Comparison of ENCODE assay signal across 33 cellular contexts in the genomic region with DNA sequence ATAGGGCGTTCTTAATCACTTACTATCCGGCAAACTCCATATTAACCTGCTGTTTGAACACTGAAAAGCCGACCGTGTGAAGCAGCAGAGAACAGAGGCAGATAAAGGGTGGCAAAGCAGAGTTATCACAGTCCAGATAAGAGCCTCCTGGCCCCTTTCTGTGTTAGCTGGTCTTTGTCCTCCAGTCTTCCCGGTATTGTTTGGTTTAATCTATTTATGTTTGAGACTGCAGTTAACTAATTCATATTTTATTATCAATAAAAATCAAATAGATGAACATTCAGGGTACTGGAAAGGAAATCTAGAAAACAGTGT. TPM values are rescaled to one million over a fixed set of nuclear protein-coding genes. Genes with fewer than 3 reads are reported as not detected.
"Had no signal": no experiment of that assay in that cellular context is flagged by ENCODE, and none has a peak within 500 bp of the region (broad histone marks: within the 10 kb centered on the region; RNA-seq: fewer than 3 reads in every experiment).

No MANE protein-coding gene starts in this region.

- H2AFZ ChIP-seq: PC-9 had no signal

- DNase-seq: activated CD4-positive, alpha-beta T cell treated with anti-CD3 and anti-CD28 coated beads, Interleukin-2, amount 10 ng/mL, durations not matched to agents 7 days and 5 days; activated CD4-positive, alpha-beta T cell treated with anti-CD3 and anti-CD28 coated beads, Interleukin-2, amount 50 U/mL, for 48 hours; activated CD8-positive, alpha-beta T cell treated with anti-CD3 and anti-CD28 coated beads, Interleukin-2, amount 10 ng/mL, durations not matched to agents 7 days and 5 days; activated gamma-delta T cell treated with Interleukin-2 at 50 U/mL for 16 hours; activated naive CD4-positive, alpha-beta T cell treated with anti-CD3 and anti-CD28 coated beads for 36 hours; activated T-cell treated with anti-CD3 and anti-CD28 coated beads, Interleukin-2, amount 50 U/mL, for 24 hours; adrenal gland; body of pancreas; MM.1S; NCI-H1092 treated with DMSO at 0.1 percent for 48 hours; NCI-H146; NCI-H187; NCI-H2029 treated with DMSO at 0.1 percent for 48 hours; NCI-H2107; NCI-H2171; NCI-H2227 treated with DMSO at 0.1 percent for 48 hours; NCI-H446; NCI-H526 treated with DMSO at 0.1 percent for 48 hours; NCI-H774; PC-9; SIG-M5; T1000 had no signal

- H3K4me2 ChIP-seq: KMS-11, PC-9 had no signal

- H3K36me3 ChIP-seq: adrenal gland, breast epithelium had no signal

- H3K9me3 ChIP-seq: adrenal gland, body of pancreas, breast epithelium had no signal

- H3K4me1 ChIP-seq: adrenal gland, breast epithelium had no signal

- H3K27ac ChIP-seq: adrenal gland, body of pancreas, breast epithelium, KMS-11, PC-9, RWPE1 had no signal

- H3K27me3 ChIP-seq: adrenal gland, body of pancreas had no signal

- H3K4me3 ChIP-seq: adrenal gland, body of pancreas, breast epithelium, PC-9 had no signal

RNA-seq across cellular contexts. Expression of a gene that starts 6.0 kb away (rescaled TPM):
- total RNA-seq: activated CD4-positive, alpha-beta T cell treated with anti-CD3 and anti-CD28 coated beads, Interleukin-2, amount 10 ng/mL, durations not matched to agents 7 days and 5 days; activated CD8-positive, alpha-beta T cell treated with anti-CD3 and anti-CD28 coated beads, Interleukin-2, amount 10 ng/mL, durations not matched to agents 7 days and 5 days; activated naive CD4-positive, alpha-beta T cell treated with anti-CD3 and anti-CD28 coated beads for 36 hours; activated naive CD4-positive, alpha-beta T cell treated with anti-CD3 and anti-CD28 coated beads, Interleukin-2, amount 50 U/mL, for 72 hours; activated T-helper 1 cell treated with anti-CD3 and anti-CD28 coated beads, Interleukin-12 subunit alpha, Interleukin-12 subunit beta, Interleukin-2, Interleukin-4 antibody, amounts not matched to agents 30 ng/mL and 10 ng/mL and 1 ng/mL, durations not matched to agents 14 hours and 24 hours and 36 hours; astrocyte; body of pancreas; LHCN-M2; OCI-LY7; PC-9; SK-MEL-5; T-helper 1 cell treated with Interleukin-12 subunit alpha and Interleukin-12 subunit beta and Interleukin-4 antibody, amounts not matched to agents 30 ng/mL and 1 ng/mL, for 36 hours; T-helper 2 cell treated with Interferon-gamma antibody and Interleukin-4, amounts not matched to agents 100 ng/mL and 5 ng/mL, for 36 hours had no signal
